Comparison of ENCODE assay signal across 18 cellular contexts in the genomic region with DNA sequence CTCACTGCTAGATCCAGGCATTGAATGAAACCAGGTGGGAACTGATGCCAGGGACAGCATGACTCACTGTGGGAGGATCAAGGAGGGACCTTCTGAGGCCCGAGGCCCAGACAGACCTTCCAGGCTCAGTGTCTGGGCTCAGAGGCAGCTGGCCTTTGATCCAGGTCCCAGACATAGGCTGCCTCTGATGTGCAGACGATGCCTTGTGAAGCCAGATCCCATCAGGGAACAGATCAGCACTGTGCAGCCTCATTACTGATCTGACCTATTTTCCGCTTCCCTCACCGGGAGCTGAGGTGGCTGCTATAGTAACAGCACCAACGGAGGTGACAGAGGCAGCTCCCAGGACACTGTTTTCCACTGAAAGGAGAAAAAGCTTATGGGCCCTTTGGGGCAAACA.
DNase-seq lines count a peak whose midpoint lies in the region; FAIRE-seq and TF ChIP-seq lines count a peak whose summit lies in the region.
"Had no signal": no experiment of that assay in that cellular context is flagged by ENCODE, and none has a peak within 500 bp of the region (broad histone marks: within the 10 kb centered on the region; RNA-seq: fewer than 3 reads in every experiment).

No MANE protein-coding gene starts in this region.

- H3K4me1 ChIP-seq in ovary (ENCODE audit: insufficient read depth): no peaks in the 10 kb centered on the region
- H3K4me1 ChIP-seq: Caco-2, SJSA1 had no signal

- H3K27ac ChIP-seq in ovary: no peak overlapping the region
- H3K27ac ChIP-seq: SJSA1 had no signal

- DNase-seq in activated CD8-positive, alpha-beta memory T cell treated with anti-CD3 and anti-CD28 coated beads for 24 hours: peak; percentile 33
- no peak for DNase-seq in activated CD8-positive, alpha-beta memory T cell treated with anti-CD3 and anti-CD28 coated beads, Interleukin-2, amount 50 U/mL, for 4 hours
- DNase-seq in RPMI7951 (ENCODE audit: low read depth) (peak; percentile 34), left kidney (ENCODE audit: low read depth, low spot score) (peak; percentile 29), urothelium cell line (ENCODE audit: low spot score) (peak; percentile 23), NCI-H1092 treated with DMSO at 0.1 percent for 48 hours (lab: John Stamatoyannopoulos, UW) (no peak), ovary (no peak), erythroblast (lab: John Stamatoyannopoulos, UW) (no peak)
- DNase-seq: 8988T, Caco-2, NCI-H146, NCI-H2081 treated with DMSO at 0.1 percent for 48 hours, NCI-H226, NCI-H526 treated with DMSO at 0.1 percent for 48 hours, OCI-M1 had no signal

- no peaks in the 10 kb centered on the region for H3K9me3 ChIP-seq in ovary
- H3K9me3 ChIP-seq: Caco-2, SJSA1 had no signal

- no peak for FAIRE-seq in urothelium cell line (lab: Jason Lieb, UNC)
- FAIRE-seq: GM12878, GM18507 had no signal

- WGBS in ovary, 3 donors: 62 to 78% (median 63%) methylated on average over 5 of the region's 5 CpGs

- no peak for TF ChIP-seq EP300 in ovary (IDR thresholded peaks at IDR 0.05)

- H3K4me3 ChIP-seq in ovary: no peak overlapping the region
- H3K4me3 ChIP-seq: GM12878, SJSA1 had no signal

- intact Hi-C loops in ovary (cut with DNase I): no loop called here

- no peaks in the 10 kb centered on the region for H3K36me3 ChIP-seq in ovary
- H3K36me3 ChIP-seq: SJSA1 had no signal

- H3K27me3 ChIP-seq in ovary: no peaks in the 10 kb centered on the region
- H3K27me3 ChIP-seq: SJSA1 had no signal

- TF ChIP-seq CTCF in ovary (IDR thresholded peaks at IDR 0.05): no peak

- TF ChIP-seq POLR2A in ovary (IDR thresholded peaks at IDR 0.05): no peak
- TF ChIP-seq POLR2A in erythroblast (IDR thresholded peaks at IDR 0.05; ENCODE audit: low read length): no peak

Comparison
In these comparisons a context has a peak if more than half of its experiments do, and no peak if none do; other contexts are left out.
1. DNase-seq: peak in activated CD8-positive, alpha-beta memory T cell treated with anti-CD3 and anti-CD28 coated beads for 24 hours (single experiment), RPMI7951 (single experiment), left kidney (single experiment) and urothelium cell line (single experiment); none in activated CD8-positive, alpha-beta memory T cell treated with anti-CD3 and anti-CD28 coated beads, Interleukin-2, amount 50 U/mL, for 4 hours (single experiment), NCI-H1092 treated with DMSO at 0.1 percent for 48 hours (single experiment), ovary (0 of 5) and erythroblast (0 of 2).